17 cellular contexts compared by ENCODE assay signal in the genomic region with DNA sequence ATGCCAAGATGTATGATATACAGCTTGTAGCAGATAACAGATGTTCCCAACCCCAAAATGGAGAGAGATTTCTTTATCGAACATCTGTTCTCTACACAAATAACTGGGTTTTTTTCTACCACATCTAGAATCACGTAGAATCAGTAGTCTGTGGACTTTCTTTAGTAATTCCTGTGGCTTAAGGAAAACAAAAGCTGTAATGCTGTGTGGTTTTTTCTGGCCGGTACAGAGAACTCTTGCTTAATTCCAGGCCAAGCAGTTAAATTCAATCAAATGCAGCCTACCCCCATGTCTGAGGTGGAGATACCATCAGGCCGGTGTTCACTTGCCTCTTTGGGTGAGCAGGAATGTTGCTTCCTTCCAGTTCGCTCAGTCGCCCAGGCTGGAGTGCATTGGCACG.
A peak's percentile ranks its signal among the peaks of the same experiment; 100 is the strongest.
DNase-seq lines count a peak whose midpoint lies in the region; ATAC-seq and TF ChIP-seq lines count a peak whose summit lies in the region.
"Had no signal": no experiment of that assay in that cellular context is flagged by ENCODE, and none has a peak within 500 bp of the region (broad histone marks: within the 10 kb centered on the region; RNA-seq: fewer than 3 reads in every experiment).

No MANE protein-coding gene starts in this region.

- H3K4me1 ChIP-seq in vagina, result peaks cover 10% of the 10 kb centered on the region
- H3K4me1 ChIP-seq: BLaER1 had no signal

- DNase-seq in EH (ENCODE audit: low read depth), result peak; percentile 74
- peak; percentile 22 for DNase-seq in amniotic epithelial cell (ENCODE audit: low read depth)
- DNase-seq in fibroblast of pulmonary artery (ENCODE audit: low read depth), result peak; percentile 32
- no peak for DNase-seq in sciatic nerve (ENCODE audit: low spot score)
- no peak for DNase-seq in vagina (ENCODE audit: extremely low spot score in 2 of 2)
- no peak for DNase-seq in inferior parietal cortex (ENCODE audit: extremely low spot score)
- DNase-seq in Right ventricle myocardium inferior (ENCODE audit: missing footprints), result no peak
- DNase-seq: activated CD4-positive, alpha-beta memory T cell treated with anti-CD3 and anti-CD28 coated beads for 36 hours; activated naive CD8-positive, alpha-beta T cell treated with anti-CD3 and anti-CD28 coated beads, Interleukin-2, amount 10 ng/mL, durations not matched to agents 7 days and 5 days; activated T-cell treated with anti-CD3 and anti-CD28 coated beads, Interleukin-2, amount 50 U/mL, for 48 hours; glutamatergic neuron; immature natural killer cell; NCI-H1048; T-cell had no signal

- H3K9me3 ChIP-seq in vagina, result no peaks in the 10 kb centered on the region
- H3K9me3 ChIP-seq: BLaER1 had no signal

- intact Hi-C loops in sciatic nerve (cut with DNase I) (no loop called here), vagina (cut with DNase I) (no loop called here), Right ventricle myocardium inferior (cut with DNase I) (no loop called here)

- TF ChIP-seq POLR2A in vagina (IDR thresholded peaks at IDR 0.05), result no peak

- TF ChIP-seq CTCF in fibroblast of pulmonary artery (IDR thresholded peaks at IDR 0.05; ENCODE audit: low read length, missing control alignments) (no peak), vagina (IDR thresholded peaks at IDR 0.05) (no peak)

- H3K27me3 ChIP-seq in vagina, result no peaks in the 10 kb centered on the region
- H3K27me3 ChIP-seq: BLaER1 had no signal

- no peaks in the 10 kb centered on the region for H3K36me3 ChIP-seq in vagina
- H3K36me3 ChIP-seq: BLaER1 had no signal

- H3K4me3 ChIP-seq in fibroblast of pulmonary artery (replicated peaks; ENCODE audit: low read depth, low read length) (no peak overlapping the region), vagina (no peak overlapping the region)
- H3K4me3 ChIP-seq: BLaER1 had no signal

- no peak overlapping the region for H3K27ac ChIP-seq in vagina
- H3K27ac ChIP-seq: BLaER1 had no signal

- ATAC-seq in sciatic nerve, result peak; percentile 79
- no peak for ATAC-seq in GM18498 (IDR thresholded peaks at IDR 0.05; ENCODE audit: unreplicated experiment)
- ATAC-seq in Right ventricle myocardium inferior, result no peak
- ATAC-seq: right cardiac atrium, T-cell had no signal

Comparison
In these comparisons a context has a peak if more than half of its experiments do, and no peak if none do; other contexts are left out.
1. DNase-seq: peak in EH (single experiment), amniotic epithelial cell (single experiment) and fibroblast of pulmonary artery (single experiment); none in sciatic nerve (single experiment), vagina (0 of 2), inferior parietal cortex (single experiment) and Right ventricle myocardium inferior (single experiment).